Comparison of ENCODE assay signal across 1 cellular context in the genomic region with DNA sequence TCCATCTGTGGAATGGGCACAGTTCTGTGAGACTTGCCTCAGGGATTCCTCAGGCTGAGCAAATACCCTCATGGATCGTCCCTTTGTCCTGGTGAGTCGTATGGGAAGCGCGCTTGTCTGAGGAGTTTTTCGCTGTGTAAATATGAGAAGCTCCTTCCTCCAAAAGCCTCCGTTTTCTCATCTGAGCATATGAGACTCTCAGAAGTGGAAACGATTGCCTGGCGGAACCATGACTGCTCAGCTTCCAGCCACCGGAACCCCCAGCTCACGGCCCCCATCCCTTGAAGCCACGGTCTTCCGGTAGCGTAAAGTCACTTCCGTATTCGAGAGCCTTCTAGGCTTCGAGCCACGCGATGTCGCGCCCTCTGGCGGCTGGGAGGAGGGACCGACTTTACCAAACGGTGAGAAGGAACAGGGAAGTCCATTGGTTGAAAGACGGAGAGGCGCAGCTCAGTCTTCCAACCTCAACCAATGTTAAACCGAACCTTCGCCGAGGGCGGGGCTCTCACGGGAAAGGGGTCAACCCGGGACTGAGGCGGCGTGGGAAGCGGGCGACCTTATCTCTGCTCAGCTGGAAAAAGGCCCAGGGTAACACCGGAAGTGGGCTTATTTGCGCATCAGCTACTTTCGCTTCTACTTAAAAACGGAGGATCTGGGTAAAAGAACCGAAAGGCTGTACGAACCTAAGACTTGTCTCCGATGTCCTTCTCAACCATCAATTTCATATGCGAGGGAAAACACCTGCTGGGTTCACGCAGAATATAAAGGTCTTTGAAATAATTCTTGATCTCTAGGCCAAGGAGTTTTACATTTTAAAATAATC.
TF ChIP-seq lines count a peak whose summit lies in the region.

No MANE protein-coding gene starts in this region.

TF ChIP-seq in HepG2, 621 proteins besides CTCF, POLR2A, EP300 and RAD21 (continued from another document and continues in another):
- TF ChIP-seq, protein P1, sequence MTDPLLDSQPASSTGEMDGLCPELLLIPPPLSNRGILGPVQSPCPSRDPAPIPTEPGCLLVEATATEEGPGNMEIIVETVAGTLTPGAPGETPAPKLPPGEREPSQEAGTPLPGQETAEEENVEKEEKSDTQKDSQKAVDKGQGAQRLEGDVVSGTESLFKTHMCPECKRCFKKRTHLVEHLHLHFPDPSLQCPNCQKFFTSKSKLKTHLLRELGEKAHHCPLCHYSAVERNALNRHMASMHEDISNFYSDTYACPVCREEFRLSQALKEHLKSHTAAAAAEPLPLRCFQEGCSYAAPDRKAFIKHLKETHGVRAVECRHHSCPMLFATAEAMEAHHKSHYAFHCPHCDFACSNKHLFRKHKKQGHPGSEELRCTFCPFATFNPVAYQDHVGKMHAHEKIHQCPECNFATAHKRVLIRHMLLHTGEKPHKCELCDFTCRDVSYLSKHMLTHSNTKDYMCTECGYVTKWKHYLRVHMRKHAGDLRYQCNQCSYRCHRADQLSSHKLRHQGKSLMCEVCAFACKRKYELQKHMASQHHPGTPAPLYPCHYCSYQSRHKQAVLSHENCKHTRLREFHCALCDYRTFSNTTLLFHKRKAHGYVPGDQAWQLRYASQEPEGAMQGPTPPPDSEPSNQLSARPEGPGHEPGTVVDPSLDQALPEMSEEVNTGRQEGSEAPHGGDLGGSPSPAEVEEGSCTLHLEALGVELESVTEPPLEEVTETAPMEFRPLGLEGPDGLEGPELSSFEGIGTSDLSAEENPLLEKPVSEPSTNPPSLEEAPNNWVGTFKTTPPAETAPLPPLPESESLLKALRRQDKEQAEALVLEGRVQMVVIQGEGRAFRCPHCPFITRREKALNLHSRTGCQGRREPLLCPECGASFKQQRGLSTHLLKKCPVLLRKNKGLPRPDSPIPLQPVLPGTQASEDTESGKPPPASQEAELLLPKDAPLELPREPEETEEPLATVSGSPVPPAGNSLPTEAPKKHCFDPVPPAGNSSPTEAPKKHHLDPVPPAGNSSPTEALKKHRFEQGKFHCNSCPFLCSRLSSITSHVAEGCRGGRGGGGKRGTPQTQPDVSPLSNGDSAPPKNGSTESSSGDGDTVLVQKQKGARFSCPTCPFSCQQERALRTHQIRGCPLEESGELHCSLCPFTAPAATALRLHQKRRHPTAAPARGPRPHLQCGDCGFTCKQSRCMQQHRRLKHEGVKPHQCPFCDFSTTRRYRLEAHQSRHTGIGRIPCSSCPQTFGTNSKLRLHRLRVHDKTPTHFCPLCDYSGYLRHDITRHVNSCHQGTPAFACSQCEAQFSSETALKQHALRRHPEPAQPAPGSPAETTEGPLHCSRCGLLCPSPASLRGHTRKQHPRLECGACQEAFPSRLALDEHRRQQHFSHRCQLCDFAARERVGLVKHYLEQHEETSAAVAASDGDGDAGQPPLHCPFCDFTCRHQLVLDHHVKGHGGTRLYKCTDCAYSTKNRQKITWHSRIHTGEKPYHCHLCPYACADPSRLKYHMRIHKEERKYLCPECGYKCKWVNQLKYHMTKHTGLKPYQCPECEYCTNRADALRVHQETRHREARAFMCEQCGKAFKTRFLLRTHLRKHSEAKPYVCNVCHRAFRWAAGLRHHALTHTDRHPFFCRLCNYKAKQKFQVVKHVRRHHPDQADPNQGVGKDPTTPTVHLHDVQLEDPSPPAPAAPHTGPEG (CRISPR knock-in tag; IDR thresholded peaks at IDR 0.05), result peak; percentile 63; the same call in 1 of the 2 replicates
- TF ChIP-seq ZNF607 (CRISPR knock-in tag; IDR thresholded peaks at IDR 0.05; ENCODE audit: borderline replicate concordance) (peak; percentile 92; the same call in 1 of the 2 replicates), AKAP8 (CRISPR knock-in tag; IDR thresholded peaks at IDR 0.05) (0 out of 2 replicates have a peak, but pooled peaks have one; percentile 46), ZNF629 (CRISPR knock-in tag; conservative IDR thresholded peaks at IDR 0.05) (peak; percentile 99), POLR2AphosphoS5 (IDR thresholded peaks at IDR 0.05; ENCODE audit: low read depth, low read length) (peak; percentile 92), NRL (CRISPR knock-in tag; IDR thresholded peaks at IDR 0.05; ENCODE audit: borderline replicate concordance) (peak; percentile 84; the same call in 1 of the 2 replicates), ZC3H13 (CRISPR knock-in tag; IDR thresholded peaks at IDR 0.05) (0 out of 2 replicates have a peak, but pooled peaks have one; percentile 33), EZH2 (conservative IDR thresholded peaks at IDR 0.05; ENCODE audit: low read depth, low read length) (no peak), ELF1 (CRISPR knock-in tag; IDR thresholded peaks at IDR 0.05) (peak; percentile 99), NFE2L1 (CRISPR knock-in tag; IDR thresholded peaks at IDR 0.05; ENCODE audit: borderline replicate concordance) (no peak), ZNF768 (CRISPR knock-in tag; IDR thresholded peaks at IDR 0.05) (no peak), GLI4 (CRISPR knock-in tag; IDR thresholded peaks at IDR 0.05; ENCODE audit: borderline replicate concordance) (no peak), PAF1 (CRISPR knock-in tag; IDR thresholded peaks at IDR 0.05) (no peak), RNF2 (conservative IDR thresholded peaks at IDR 0.05; ENCODE audit: low read depth) (peak; percentile 67; the same call in 1 of the 2 replicates), ZNF616 (CRISPR knock-in tag; IDR thresholded peaks at IDR 0.05; ENCODE audit: low read depth) (no peak), SP1 (IDR thresholded peaks at IDR 0.05) (no peak), SP1 (CRISPR knock-in tag; IDR thresholded peaks at IDR 0.05) (peak; percentile 81), ZFAT (CRISPR knock-in tag; conservative IDR thresholded peaks at IDR 0.05) (no peak), KMT2A (CRISPR knock-in tag; IDR thresholded peaks at IDR 0.05) (peak; percentile 76; the same call in 1 of the 2 replicates), AGO2 (optimal IDR thresholded peaks at IDR 0.05; ENCODE audit: low read depth, low read length) (no peak), MXD4 (CRISPR knock-in tag; IDR thresholded peaks at IDR 0.05) (peak; percentile 81), ZIK1 (CRISPR knock-in tag; IDR thresholded peaks at IDR 0.05; ENCODE audit: borderline replicate concordance, low read depth) (0 out of 2 replicates have a peak, but pooled peaks have one; percentile 58), KLF11 (CRISPR knock-in tag; IDR thresholded peaks at IDR 0.05) (0 out of 2 replicates have a peak, but pooled peaks have one; percentile 48), CHD2 (IDR thresholded peaks at IDR 0.05; ENCODE audit: low read depth, low read length) (no peak), HOXA3 (CRISPR knock-in tag; IDR thresholded peaks at IDR 0.05) (peak; percentile 95), ZMAT3 (CRISPR knock-in tag; conservative IDR thresholded peaks at IDR 0.05) (peak; percentile 94), RARA (CRISPR knock-in tag; IDR thresholded peaks at IDR 0.05) (peak; percentile 57; the same call in 1 of the 2 replicates), NFYC (CRISPR knock-in tag; IDR thresholded peaks at IDR 0.05) (peak; percentile 90), ZC3H4 (CRISPR knock-in tag; IDR thresholded peaks at IDR 0.05; ENCODE audit: borderline replicate concordance) (no peak), STAT5B (CRISPR knock-in tag; IDR thresholded peaks at IDR 0.05) (no peak), SMAD9 (CRISPR knock-in tag; IDR thresholded peaks at IDR 0.05) (no peak)
- TF ChIP-seq, protein P2, sequence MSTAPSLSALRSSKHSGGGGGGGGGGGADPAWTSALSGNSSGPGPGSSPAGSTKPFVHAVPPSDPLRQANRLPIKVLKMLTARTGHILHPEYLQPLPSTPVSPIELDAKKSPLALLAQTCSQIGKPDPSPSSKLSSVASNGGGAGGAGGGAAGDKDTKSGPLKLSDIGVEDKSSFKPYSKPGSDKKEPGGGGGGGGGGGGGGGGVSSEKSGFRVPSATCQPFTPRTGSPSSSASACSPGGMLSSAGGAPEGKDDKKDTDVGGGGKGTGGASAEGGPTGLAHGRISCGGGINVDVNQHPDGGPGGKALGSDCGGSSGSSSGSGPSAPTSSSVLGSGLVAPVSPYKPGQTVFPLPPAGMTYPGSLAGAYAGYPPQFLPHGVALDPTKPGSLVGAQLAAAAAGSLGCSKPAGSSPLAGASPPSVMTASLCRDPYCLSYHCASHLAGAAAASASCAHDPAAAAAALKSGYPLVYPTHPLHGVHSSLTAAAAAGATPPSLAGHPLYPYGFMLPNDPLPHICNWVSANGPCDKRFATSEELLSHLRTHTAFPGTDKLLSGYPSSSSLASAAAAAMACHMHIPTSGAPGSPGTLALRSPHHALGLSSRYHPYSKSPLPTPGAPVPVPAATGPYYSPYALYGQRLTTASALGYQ (CRISPR knock-in tag; IDR thresholded peaks at IDR 0.05), result peak; percentile 82
- TF ChIP-seq, protein P3, sequence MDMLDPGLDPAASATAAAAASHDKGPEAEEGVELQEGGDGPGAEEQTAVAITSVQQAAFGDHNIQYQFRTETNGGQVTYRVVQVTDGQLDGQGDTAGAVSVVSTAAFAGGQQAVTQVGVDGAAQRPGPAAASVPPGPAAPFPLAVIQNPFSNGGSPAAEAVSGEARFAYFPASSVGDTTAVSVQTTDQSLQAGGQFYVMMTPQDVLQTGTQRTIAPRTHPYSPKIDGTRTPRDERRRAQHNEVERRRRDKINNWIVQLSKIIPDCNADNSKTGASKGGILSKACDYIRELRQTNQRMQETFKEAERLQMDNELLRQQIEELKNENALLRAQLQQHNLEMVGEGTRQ (IDR thresholded peaks at IDR 0.05; ENCODE audit: low read depth, low read length), result no peak
- TF ChIP-seq, protein P3 (CRISPR knock-in tag; IDR thresholded peaks at IDR 0.05; ENCODE audit: borderline replicate concordance), result no peak; the same call in 1 of the 2 replicates
- TF ChIP-seq, protein P4, sequence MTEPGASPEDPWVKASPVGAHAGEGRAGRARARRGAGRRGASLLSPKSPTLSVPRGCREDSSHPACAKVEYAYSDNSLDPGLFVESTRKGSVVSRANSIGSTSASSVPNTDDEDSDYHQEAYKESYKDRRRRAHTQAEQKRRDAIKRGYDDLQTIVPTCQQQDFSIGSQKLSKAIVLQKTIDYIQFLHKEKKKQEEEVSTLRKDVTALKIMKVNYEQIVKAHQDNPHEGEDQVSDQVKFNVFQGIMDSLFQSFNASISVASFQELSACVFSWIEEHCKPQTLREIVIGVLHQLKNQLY (CRISPR knock-in tag; IDR thresholded peaks at IDR 0.05), result peak; percentile 66; the same call in 1 of the 2 replicates
- TF ChIP-seq, protein P5, sequence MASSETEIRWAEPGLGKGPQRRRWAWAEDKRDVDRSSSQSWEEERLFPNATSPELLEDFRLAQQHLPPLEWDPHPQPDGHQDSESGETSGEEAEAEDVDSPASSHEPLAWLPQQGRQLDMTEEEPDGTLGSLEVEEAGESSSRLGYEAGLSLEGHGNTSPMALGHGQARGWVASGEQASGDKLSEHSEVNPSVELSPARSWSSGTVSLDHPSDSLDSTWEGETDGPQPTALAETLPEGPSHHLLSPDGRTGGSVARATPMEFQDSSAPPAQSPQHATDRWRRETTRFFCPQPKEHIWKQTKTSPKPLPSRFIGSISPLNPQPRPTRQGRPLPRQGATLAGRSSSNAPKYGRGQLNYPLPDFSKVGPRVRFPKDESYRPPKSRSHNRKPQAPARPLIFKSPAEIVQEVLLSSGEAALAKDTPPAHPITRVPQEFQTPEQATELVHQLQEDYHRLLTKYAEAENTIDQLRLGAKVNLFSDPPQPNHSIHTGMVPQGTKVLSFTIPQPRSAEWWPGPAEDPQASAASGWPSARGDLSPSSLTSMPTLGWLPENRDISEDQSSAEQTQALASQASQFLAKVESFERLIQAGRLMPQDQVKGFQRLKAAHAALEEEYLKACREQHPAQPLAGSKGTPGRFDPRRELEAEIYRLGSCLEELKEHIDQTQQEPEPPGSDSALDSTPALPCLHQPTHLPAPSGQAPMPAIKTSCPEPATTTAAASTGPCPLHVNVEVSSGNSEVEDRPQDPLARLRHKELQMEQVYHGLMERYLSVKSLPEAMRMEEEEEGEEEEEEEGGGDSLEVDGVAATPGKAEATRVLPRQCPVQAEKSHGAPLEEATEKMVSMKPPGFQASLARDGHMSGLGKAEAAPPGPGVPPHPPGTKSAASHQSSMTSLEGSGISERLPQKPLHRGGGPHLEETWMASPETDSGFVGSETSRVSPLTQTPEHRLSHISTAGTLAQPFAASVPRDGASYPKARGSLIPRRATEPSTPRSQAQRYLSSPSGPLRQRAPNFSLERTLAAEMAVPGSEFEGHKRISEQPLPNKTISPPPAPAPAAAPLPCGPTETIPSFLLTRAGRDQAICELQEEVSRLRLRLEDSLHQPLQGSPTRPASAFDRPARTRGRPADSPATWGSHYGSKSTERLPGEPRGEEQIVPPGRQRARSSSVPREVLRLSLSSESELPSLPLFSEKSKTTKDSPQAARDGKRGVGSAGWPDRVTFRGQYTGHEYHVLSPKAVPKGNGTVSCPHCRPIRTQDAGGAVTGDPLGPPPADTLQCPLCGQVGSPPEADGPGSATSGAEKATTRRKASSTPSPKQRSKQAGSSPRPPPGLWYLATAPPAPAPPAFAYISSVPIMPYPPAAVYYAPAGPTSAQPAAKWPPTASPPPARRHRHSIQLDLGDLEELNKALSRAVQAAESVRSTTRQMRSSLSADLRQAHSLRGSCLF (CRISPR knock-in tag; IDR thresholded peaks at IDR 0.05; ENCODE audit: borderline replicate concordance), result no peak; the same call in 1 of the 2 replicates
- TF ChIP-seq, protein P6, sequence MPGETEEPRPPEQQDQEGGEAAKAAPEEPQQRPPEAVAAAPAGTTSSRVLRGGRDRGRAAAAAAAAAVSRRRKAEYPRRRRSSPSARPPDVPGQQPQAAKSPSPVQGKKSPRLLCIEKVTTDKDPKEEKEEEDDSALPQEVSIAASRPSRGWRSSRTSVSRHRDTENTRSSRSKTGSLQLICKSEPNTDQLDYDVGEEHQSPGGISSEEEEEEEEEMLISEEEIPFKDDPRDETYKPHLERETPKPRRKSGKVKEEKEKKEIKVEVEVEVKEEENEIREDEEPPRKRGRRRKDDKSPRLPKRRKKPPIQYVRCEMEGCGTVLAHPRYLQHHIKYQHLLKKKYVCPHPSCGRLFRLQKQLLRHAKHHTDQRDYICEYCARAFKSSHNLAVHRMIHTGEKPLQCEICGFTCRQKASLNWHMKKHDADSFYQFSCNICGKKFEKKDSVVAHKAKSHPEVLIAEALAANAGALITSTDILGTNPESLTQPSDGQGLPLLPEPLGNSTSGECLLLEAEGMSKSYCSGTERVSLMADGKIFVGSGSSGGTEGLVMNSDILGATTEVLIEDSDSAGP (CRISPR knock-in tag; IDR thresholded peaks at IDR 0.05; ENCODE audit: borderline replicate concordance), result peak; percentile 96
- TF ChIP-seq, protein P7, sequence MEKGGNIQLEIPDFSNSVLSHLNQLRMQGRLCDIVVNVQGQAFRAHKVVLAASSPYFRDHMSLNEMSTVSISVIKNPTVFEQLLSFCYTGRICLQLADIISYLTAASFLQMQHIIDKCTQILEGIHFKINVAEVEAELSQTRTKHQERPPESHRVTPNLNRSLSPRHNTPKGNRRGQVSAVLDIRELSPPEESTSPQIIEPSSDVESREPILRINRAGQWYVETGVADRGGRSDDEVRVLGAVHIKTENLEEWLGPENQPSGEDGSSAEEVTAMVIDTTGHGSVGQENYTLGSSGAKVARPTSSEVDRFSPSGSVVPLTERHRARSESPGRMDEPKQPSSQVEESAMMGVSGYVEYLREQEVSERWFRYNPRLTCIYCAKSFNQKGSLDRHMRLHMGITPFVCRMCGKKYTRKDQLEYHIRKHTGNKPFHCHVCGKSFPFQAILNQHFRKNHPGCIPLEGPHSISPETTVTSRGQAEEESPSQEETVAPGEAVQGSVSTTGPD (CRISPR knock-in tag; IDR thresholded peaks at IDR 0.05), result no peak
